21 cellular contexts compared by ENCODE assay signal in genomic region chr2:228469721-228470120, GRCh38.
"Had no signal": no experiment of that assay in that cellular context is flagged by ENCODE, and none has a peak within 500 bp of the region (broad histone marks: within the 10 kb centered on the region; RNA-seq: fewer than 3 reads in every experiment).

No MANE protein-coding gene starts in this region.

- H3K9ac ChIP-seq: parathyroid adenoma had no signal

- H2AFZ ChIP-seq: parathyroid adenoma had no signal

- H3K79me2 ChIP-seq: parathyroid adenoma had no signal

- H3K4me1 ChIP-seq: gastrocnemius medialis, parathyroid adenoma, psoas muscle, right atrium auricular region, sigmoid colon, stomach, transverse colon had no signal

- H3K36me3 ChIP-seq: gastrocnemius medialis, heart right ventricle, right atrium auricular region, sigmoid colon, stomach, thoracic aorta, transverse colon had no signal

- H3K4me3 ChIP-seq: coronary artery, dorsolateral prefrontal cortex, gastrocnemius medialis, heart right ventricle, psoas muscle, right atrium auricular region, sigmoid colon, skin epidermis, stomach, thoracic aorta, transverse colon had no signal

- DNase-seq: dorsolateral prefrontal cortex; effector CD8-positive, alpha-beta T cell; gastrocnemius medialis; heart right ventricle; hypothalamus; kidney glomerular epithelial cell; mesendoderm; naive B cell; nephron progenitor cell; psoas muscle; sigmoid colon; stimulated activated CD4-positive, alpha-beta T cell treated with anti-CD3 and anti-CD28 coated beads, Interleukin-2, amount 100 ng/mL, for 24 hours; stimulated activated naive CD4-positive, alpha-beta T cell; stomach; substantia nigra; transverse colon had no signal

- ATAC-seq: gastrocnemius medialis, heart right ventricle, psoas muscle had no signal

- H3K27ac ChIP-seq: coronary artery, dorsolateral prefrontal cortex, gastrocnemius medialis, heart right ventricle, parathyroid adenoma, psoas muscle, right atrium auricular region, sigmoid colon, skin epidermis, stomach, thoracic aorta, transverse colon had no signal

- H3K27me3 ChIP-seq: dorsolateral prefrontal cortex, gastrocnemius medialis, heart right ventricle, right atrium auricular region, sigmoid colon, stomach, transverse colon had no signal

- H3K9me3 ChIP-seq: gastrocnemius medialis, psoas muscle, right atrium auricular region, sigmoid colon, thoracic aorta, transverse colon had no signal
